Comparison of ENCODE assay signal across 21 cellular contexts in the genomic region with DNA sequence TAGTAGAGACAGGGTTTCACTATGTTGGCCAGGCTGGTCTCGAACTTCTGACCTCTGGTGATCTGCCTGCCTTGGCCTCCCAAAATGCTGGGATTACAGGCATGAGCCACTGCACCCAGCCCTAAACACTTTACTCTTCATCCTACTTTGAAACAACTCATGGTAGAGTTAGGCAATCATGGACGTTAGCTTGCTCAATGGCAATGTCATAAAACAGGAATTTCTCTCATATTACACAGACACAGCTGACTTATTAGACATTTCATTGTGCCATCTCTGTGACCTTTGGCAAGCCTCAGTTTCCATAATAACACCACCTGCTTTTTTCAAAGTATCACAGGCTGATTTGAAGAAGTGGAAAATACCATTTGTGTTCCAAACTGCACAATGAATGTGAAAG. TPM values are rescaled to one million over a fixed set of nuclear protein-coding genes. Genes with fewer than 3 reads are reported as not detected.
A peak's percentile ranks its signal among the peaks of the same experiment; 100 is the strongest.
DNase-seq lines count a peak whose midpoint lies in the region; ATAC-seq, FAIRE-seq and TF ChIP-seq lines count a peak whose summit lies in the region.
"Had no signal": no experiment of that assay in that cellular context is flagged by ENCODE, and none has a peak within 500 bp of the region (broad histone marks: within the 10 kb centered on the region; RNA-seq: fewer than 3 reads in every experiment).

No MANE protein-coding gene starts in this region.

- no peak for TF ChIP-seq CTCF in fibroblast of villous mesenchyme (IDR thresholded peaks at IDR 0.05; ENCODE audit: insufficient read depth, low read depth, low read length)

- FAIRE-seq in HTR-8/SVneo (lab: Jason Lieb, UNC), result no peak

- DNase-seq in AG20443 (ENCODE audit: low spot score) (peak; percentile 25), HTR-8/SVneo (ENCODE audit: insufficient read length, low spot score) (peak; percentile 10), SKM-1 treated with dmso at 0.1 percent for 144 hours (lab: John Stamatoyannopoulos, UW; ENCODE audit: unreplicated experiment) (peak; percentile 44), fibroblast of villous mesenchyme (ENCODE audit: low read depth) (peak; percentile 86), NCI-H1417 treated with DMSO at 0.1 percent for 48 hours (lab: John Stamatoyannopoulos, UW) (no peak), NCI-H69 (lab: John Stamatoyannopoulos, UW) (no peak)
- DNase-seq: activated B cell treated with CpG ODN at 0.5 μM for 24 hours; activated effector memory CD4-positive, alpha-beta T cell treated with anti-CD3 and anti-CD28 coated beads, Interleukin-2, amount 50 U/mL, for 16 hours; Calu3; KG1; NCI-H187 treated with DMSO at 0.1 percent for 48 hours; NCI-H524; stimulated activated CD4-positive, alpha-beta T cell treated with anti-CD3 and anti-CD28 coated beads, Interleukin-12 subunit alpha, Interleukin-12 subunit beta, amount 100 ng/mL, for 4 hours; stimulated activated naive CD4-positive, alpha-beta T cell had no signal

- no peak for ATAC-seq in GM21717 (IDR thresholded peaks at IDR 0.05; ENCODE audit: unreplicated experiment)
- ATAC-seq in HG03280 (IDR thresholded peaks at IDR 0.05; ENCODE audit: unreplicated experiment), result no peak
- ATAC-seq: left lobe of liver, Panc1 had no signal

- H3K4me3 ChIP-seq in fibroblast of villous mesenchyme (ENCODE audit: low read depth, low read length), result no peak overlapping the region
- H3K4me3 ChIP-seq: ascending aorta had no signal

RNA-seq across cellular contexts. Expression of a gene that starts 41.3 kb away (rescaled TPM):
- not detected in 2 replicates for total RNA-seq in fibroblast of villous mesenchyme
- total RNA-seq: activated B cell treated with CpG ODN at 0.5 μM for 24 hours; ascending aorta; left lobe of liver; T-helper 1 cell treated with Interleukin-12 subunit alpha and Interleukin-12 subunit beta and Interleukin-4 antibody, amounts not matched to agents 30 ng/mL and 1 ng/mL, for 36 hours; ureter had no signal

Comparison
In these comparisons a context has a peak if more than half of its experiments do, and no peak if none do; other contexts are left out.
1. DNase-seq: peak in AG20443 (single experiment), HTR-8/SVneo (single experiment), SKM-1 treated with dmso at 0.1 percent for 144 hours (single experiment) and fibroblast of villous mesenchyme (single experiment); none in NCI-H1417 treated with DMSO at 0.1 percent for 48 hours (single experiment) and NCI-H69 (single experiment).